ENCODE assay signal across 22 cellular contexts in the genomic region with DNA sequence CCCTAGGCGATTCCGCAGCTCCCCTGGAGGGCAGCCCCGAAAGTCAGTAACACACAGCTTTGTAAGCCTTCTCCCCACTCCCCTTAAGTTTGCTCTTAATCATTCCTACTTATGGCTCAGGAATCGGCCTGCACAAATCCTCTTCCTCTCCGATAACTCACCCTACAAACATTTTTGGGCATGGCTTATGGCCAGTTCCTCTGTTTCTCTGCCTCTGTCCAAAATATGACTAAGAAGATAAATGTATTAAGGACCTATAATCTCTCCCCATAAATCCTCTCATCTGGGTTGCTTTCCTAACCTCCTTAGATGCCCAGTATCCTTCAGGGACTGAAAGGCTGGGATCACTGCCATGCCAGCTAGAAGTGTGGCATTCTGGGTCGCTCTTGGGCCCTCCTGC. TPM values are rescaled to one million over a fixed set of nuclear protein-coding genes. Genes with fewer than 3 reads are reported as not detected.
A peak's percentile ranks its signal among the peaks of the same experiment; 100 is the strongest.
DNase-seq lines count a peak whose midpoint lies in the region; ATAC-seq, FAIRE-seq and TF ChIP-seq lines count a peak whose summit lies in the region.
"Had no signal": no experiment of that assay in that cellular context is flagged by ENCODE, and none has a peak within 500 bp of the region (broad histone marks: within the 10 kb centered on the region; RNA-seq: fewer than 3 reads in every experiment).

No MANE protein-coding gene starts in this region.

- no peak overlapping the region for H3K4me3 Mint-ChIP-seq in astrocyte (ENCODE audit: unreplicated experiment)
- H3K4me3 Mint-ChIP-seq: activated B cell treated with CpG ODN at 0.5 μM for 24 hours; activated naive CD8-positive, alpha-beta T cell; T-helper 1 cell treated with Interleukin-12 subunit alpha and Interleukin-12 subunit beta and Interleukin-4 antibody, amounts not matched to agents 30 μg/mL and 1 μg/mL, for 36 hours had no signal

- H3K4me1 ChIP-seq in astrocyte (ENCODE audit: insufficient read depth, low read length): peaks cover 20% of the 10 kb centered on the region
- H3K4me1 ChIP-seq in mesenchymal stem cell (ENCODE audit: control insufficient read depth, insufficient read depth, low read depth, low read length): no peaks in the 10 kb centered on the region
- H3K4me1 ChIP-seq: right atrium auricular region had no signal

- H3K4me2 ChIP-seq in astrocyte (ENCODE audit: low read length) (peak overlapping the region; percentile 60), mesenchymal stem cell (ENCODE audit: low read length, poor library complexity, severe bottlenecking) (no peak overlapping the region)

- H4K91ac ChIP-seq in mesenchymal stem cell (ENCODE audit: low read length): no peak overlapping the region

- no peak overlapping the region for H2BK120ac ChIP-seq in mesenchymal stem cell (ENCODE audit: low read depth, low read length)

- H3K4me3 ChIP-seq in AG10803 (ENCODE audit: low read length) (no peak overlapping the region), astrocyte (ENCODE audit: insufficient read depth, low read depth, low read length) (no peak overlapping the region), mesenchymal stem cell (ENCODE audit: insufficient read depth in 1 of 2, low read depth in 1 of 2, low read length in 2 of 2) (no peak overlapping the region)
- H3K4me3 ChIP-seq: right atrium auricular region, stomach had no signal

- ATAC-seq in esophagus mucosa (no peak), GM19397 (IDR thresholded peaks at IDR 0.05; ENCODE audit: unreplicated experiment) (no peak)
- ATAC-seq: left colon, Right ventricle myocardium inferior had no signal

- H3K27ac Mint-ChIP-seq in astrocyte (ENCODE audit: unreplicated experiment): no peak overlapping the region
- H3K27ac Mint-ChIP-seq: activated B cell treated with CpG ODN at 0.5 μM for 24 hours; activated naive CD8-positive, alpha-beta T cell; IgD-negative memory B cell; T-helper 1 cell treated with Interleukin-12 subunit alpha and Interleukin-12 subunit beta and Interleukin-4 antibody, amounts not matched to agents 30 μg/mL and 1 μg/mL, for 36 hours had no signal

- H3K23ac ChIP-seq in mesenchymal stem cell (ENCODE audit: low read length in 2 of 2): no peak overlapping the region

- H2BK12ac ChIP-seq in mesenchymal stem cell (ENCODE audit: low read length in 2 of 2): no peak overlapping the region

- H3K27me3 ChIP-seq in astrocyte (ENCODE audit: insufficient read depth, low read length) (no peaks in the 10 kb centered on the region), mesenchymal stem cell (ENCODE audit: control insufficient read depth in 1 of 2, insufficient read depth in 1 of 2, low read length in 2 of 2) (peaks cover 0 to 6% of the 10 kb centered on the region in 2 experiments)
- H3K27me3 ChIP-seq: right atrium auricular region, stomach had no signal

- H3K9me3 ChIP-seq in astrocyte (ENCODE audit: insufficient read depth, low read depth, low read length) (peaks cover 4% of the 10 kb centered on the region), mesenchymal stem cell (ENCODE audit: control insufficient read depth, low read length) (peaks cover 17% of the 10 kb centered on the region)

- no peak overlapping the region for H3K18ac ChIP-seq in mesenchymal stem cell (ENCODE audit: low read depth in 1 of 2, low read length in 2 of 2)

- H3K36me3 ChIP-seq in astrocyte (ENCODE audit: insufficient read depth, low read length) (no peaks in the 10 kb centered on the region), mesenchymal stem cell (ENCODE audit: control insufficient read depth in 1 of 2, insufficient read depth in 2 of 2, low read depth in 1 of 2, low read length in 2 of 2) (peaks cover 0 to 95% of the 10 kb centered on the region in 2 experiments)
- H3K36me3 ChIP-seq: right atrium auricular region, stomach had no signal

- no peaks in the 10 kb centered on the region for H3K79me2 ChIP-seq in astrocyte (ENCODE audit: insufficient read depth, low read length)

- no peaks in the 10 kb centered on the region for H3K79me1 ChIP-seq in mesenchymal stem cell (replicated peaks; ENCODE audit: low read length, poor library complexity, severe bottlenecking)

- H3K27ac ChIP-seq in astrocyte (ENCODE audit: low read depth, low read length) (peak overlapping the region; percentile 71), mesenchymal stem cell (ENCODE audit: low read length, poor library complexity, severe bottlenecking) (no peak overlapping the region)
- H3K27ac ChIP-seq: right atrium auricular region, stomach had no signal

- TF ChIP-seq CTCF in AG10803 (conservative IDR thresholded peaks at IDR 0.05; ENCODE audit: low read length): no peak
- TF ChIP-seq CTCF in astrocyte (IDR thresholded peaks at IDR 0.05; ENCODE audit: insufficient read depth, low read depth, low read length): no peak

- peaks cover 16% of the 10 kb centered on the region for H3K9me3 Mint-ChIP-seq in astrocyte (ENCODE audit: unreplicated experiment)

- peak; percentile 77 for DNase-seq in AG10803 (ENCODE audit: low read depth)
- peak; percentile 90 for DNase-seq in LHCN-M2 (ENCODE audit: low read depth)
- peak; percentile 88 for DNase-seq in astrocyte (ENCODE audit: low read depth)
- DNase-seq in mesenchymal stem cell: no peak
- DNase-seq in mucosa of gallbladder (ENCODE audit: low spot score): no peak
- no peak for DNase-seq in KG1 (lab: John Stamatoyannopoulos, UW)
- DNase-seq: activated B cell treated with CpG ODN at 0.5 μM for 24 hours; effector CD4-positive, alpha-beta T cell; foreskin melanocyte; GDM1; left colon; NCI-H1092 treated with DMSO at 0.1 percent for 48 hours; NK-92 treated with Interleukin-12 subunit alpha and Interleukin-12 subunit beta, amount 100 ng/mL, for 24 hours; stimulated activated CD4-positive, alpha-beta T cell treated with anti-CD3 and anti-CD28 coated beads, Interleukin-1b, Interleukin-23, amount 100 ng/mL, for 48 hours; stomach had no signal

- H2BK5ac ChIP-seq in mesenchymal stem cell (ENCODE audit: low read depth, low read length, poor library complexity, severe bottlenecking): no peak overlapping the region

- H3K9ac ChIP-seq in astrocyte (ENCODE audit: low read length): peak overlapping the region; percentile 45
- H3K9ac ChIP-seq in mesenchymal stem cell (ENCODE audit: low read length): peak overlapping the region; percentile 48

- H3K14ac ChIP-seq in mesenchymal stem cell (ENCODE audit: low read length in 2 of 2): no peak overlapping the region

- H3K36me3 Mint-ChIP-seq in astrocyte (ENCODE audit: low read depth, unreplicated experiment): peaks cover 6% of the 10 kb centered on the region

- whole genome bisulfite sequencing in mesenchymal stem cell: 96% methylated on average over 6 of the region's 6 CpGs

- no peak overlapping the region for H4K8ac ChIP-seq in mesenchymal stem cell (ENCODE audit: low read length)

- H2AK5ac ChIP-seq in mesenchymal stem cell (ENCODE audit: low read length, severe bottlenecking): peak overlapping the region; percentile 44

- no peak overlapping the region for H3K4ac ChIP-seq in mesenchymal stem cell (ENCODE audit: low read depth in 1 of 2, low read length in 2 of 2)

- H3K4me1 Mint-ChIP-seq in astrocyte (ENCODE audit: low read depth, unreplicated experiment): peaks cover 15% of the 10 kb centered on the region
- H3K4me1 Mint-ChIP-seq: activated B cell treated with CpG ODN at 0.5 μM for 24 hours, IgD-negative memory B cell had no signal

- H2AFZ ChIP-seq in astrocyte (ENCODE audit: low read depth, low read length) (no peak overlapping the region), mesenchymal stem cell (ENCODE audit: low read depth, low read length) (no peak overlapping the region)

- H3K27me3 Mint-ChIP-seq in astrocyte (ENCODE audit: low read depth, unreplicated experiment): peaks cover 2% of the 10 kb centered on the region

- no peak overlapping the region for H2BK15ac ChIP-seq in mesenchymal stem cell (ENCODE audit: low read depth, poor library complexity, severe bottlenecking)

- no peaks in the 10 kb centered on the region for H4K20me1 ChIP-seq in astrocyte (ENCODE audit: insufficient read depth, low read length)

- FAIRE-seq in astrocyte (lab: Jason Lieb, UNC): no peak

RNA-seq across cellular contexts. Expression of gene PAMR1, which starts 41.0 kb away (rescaled TPM):
- total RNA-seq in LHCN-M2 (2014; rRNA removed) (0.23 and 0.26 TPM in 2 replicates), astrocyte (12.6 and 18.0 TPM in 2 replicates), esophagus mucosa (0.36 TPM), mucosa of gallbladder (7.6 TPM)
- polyA plus RNA-seq in LHCN-M2 (2012): 0.46 TPM
- polyA plus RNA-seq in mesenchymal stem cell (2013, experiment 1 of 2): 79.7 TPM
- 80.3 TPM for polyA plus RNA-seq in mesenchymal stem cell (2013, experiment 2 of 2)
- total RNA-seq: activated B cell treated with CpG ODN at 0.5 μM for 24 hours had no signal
- polyA plus RNA-seq: IgD-negative memory B cell had no signal

Comparison
In these comparisons a context has a peak if more than half of its experiments do, and no peak if none do; other contexts are left out.
1. DNase-seq: peak in AG10803 (single experiment), LHCN-M2 (single experiment) and astrocyte (single experiment); none in mesenchymal stem cell (single experiment), mucosa of gallbladder (single experiment) and KG1 (single experiment).